ENCODE assay signal across 19 cellular contexts in the genomic region with DNA sequence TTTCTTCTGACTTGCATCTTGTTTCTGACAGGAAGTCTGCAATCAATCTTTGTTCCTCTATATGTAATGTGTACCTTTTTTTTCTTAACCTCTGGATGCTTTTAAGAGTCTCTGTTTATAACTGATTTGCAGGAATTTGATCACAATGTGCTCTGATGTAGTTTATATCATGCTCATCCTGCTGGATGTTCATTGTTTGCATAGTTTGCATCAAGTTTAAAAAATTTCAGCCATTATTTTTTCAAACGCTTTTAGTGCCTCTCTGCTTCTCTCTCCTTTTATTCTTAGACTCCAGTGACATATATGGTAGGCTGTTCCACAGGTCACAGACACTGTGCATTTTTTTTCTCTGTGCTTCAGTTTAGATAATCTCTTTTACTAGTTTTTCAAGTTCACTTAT. TPM values are rescaled to one million over a fixed set of nuclear protein-coding genes. Genes with fewer than 3 reads are reported as not detected.
DNase-seq lines count a peak whose midpoint lies in the region; TF ChIP-seq lines count a peak whose summit lies in the region.
"Had no signal": no experiment of that assay in that cellular context is flagged by ENCODE, and none has a peak within 500 bp of the region (broad histone marks: within the 10 kb centered on the region; RNA-seq: fewer than 3 reads in every experiment).

No MANE protein-coding gene starts in this region.

- peak overlapping the region; percentile 16 for H3K27ac Mint-ChIP-seq in nephron progenitor cell
- H3K27ac Mint-ChIP-seq in CD4-positive, alpha-beta memory T cell: no peak overlapping the region
- H3K27ac Mint-ChIP-seq: CD8-positive, alpha-beta T cell; GM23338; HFFc6 had no signal

- no peaks in the 10 kb centered on the region for H3K36me3 Mint-ChIP-seq in nephron progenitor cell (ENCODE audit: low read depth)
- H3K36me3 Mint-ChIP-seq in CD4-positive, alpha-beta memory T cell: peaks cover 0 to 9% of the 10 kb centered on the region in 2 donors

- no peaks in the 10 kb centered on the region for H3F3A ChIP-seq in SK-N-SH (replicated peaks; ENCODE audit: insufficient read depth)

- H3K27me3 Mint-ChIP-seq in nephron progenitor cell (ENCODE audit: low read depth, poor library complexity): peaks cover 4% of the 10 kb centered on the region
- no peaks in the 10 kb centered on the region for H3K27me3 Mint-ChIP-seq in CD4-positive, alpha-beta memory T cell

- peaks cover 38% of the 10 kb centered on the region for H3K4me1 Mint-ChIP-seq in nephron progenitor cell
- no peaks in the 10 kb centered on the region for H3K4me1 Mint-ChIP-seq in CD4-positive, alpha-beta memory T cell
- H3K4me1 Mint-ChIP-seq: GM23338 had no signal

- no peaks in the 10 kb centered on the region for H3K9me3 ChIP-seq in SK-N-SH
- H3K9me3 ChIP-seq in CD4-positive, alpha-beta memory T cell (ENCODE audit: control insufficient read depth in 1 of 2, low read length in 2 of 2): no peaks in the 10 kb centered on the region
- H3K9me3 ChIP-seq: BE2C; BLaER1 treated with 17β-estradiol and CSF1 and Interleukin-3, amounts not matched to agents 10 nM and 100 nM; Caco-2; HAP-1 had no signal

- no peaks in the 10 kb centered on the region for H3K27me3 ChIP-seq in ACC112 (ENCODE audit: insufficient read depth, low read length)
- H3K27me3 ChIP-seq in SK-N-SH (ENCODE audit: insufficient read depth): no peaks in the 10 kb centered on the region
- no peaks in the 10 kb centered on the region for H3K27me3 ChIP-seq in CD4-positive, alpha-beta memory T cell (ENCODE audit: insufficient read depth, low read length)
- no peaks in the 10 kb centered on the region for H3K27me3 ChIP-seq in dorsolateral prefrontal cortex
- H3K27me3 ChIP-seq: BE2C; BLaER1 treated with 17β-estradiol and CSF1 and Interleukin-3, amounts not matched to agents 10 nM and 100 nM had no signal

- CTCF ChIA-PET in SK-N-SH (lab: Yijun Ruan, JAX): no interaction called here
- CTCF ChIA-PET in CD4-positive, alpha-beta memory T cell (lab: Charles Lee; ENCODE audit: partially characterized antibody): no interaction called here

- H3K9me2 ChIP-seq in SK-N-SH: no peaks in the 10 kb centered on the region

- H4K20me1 ChIP-seq in SK-N-SH (ENCODE audit: insufficient read depth): no peaks in the 10 kb centered on the region
- H4K20me1 ChIP-seq: BLaER1 treated with 17β-estradiol and CSF1 and Interleukin-3, amounts not matched to agents 10 nM and 100 nM had no signal

- H2AFZ ChIP-seq in ACC112 (ENCODE audit: low read length, unreplicated experiment) (peak overlapping the region; percentile 43), SK-N-SH (ENCODE audit: low read depth) (peak overlapping the region; percentile 36; the same call in 1 of the 2 replicates)
- H2AFZ ChIP-seq: GM23338 had no signal

- H3K36me3 ChIP-seq in ACC112 (ENCODE audit: insufficient read depth, low read length): no peaks in the 10 kb centered on the region
- H3K36me3 ChIP-seq in SK-N-SH (replicated peaks in 1 of 2; ENCODE audit: control insufficient read depth in 1 of 2, insufficient read depth in 2 of 2, low read length in 1 of 2): no peaks in the 10 kb centered on the region
- no peaks in the 10 kb centered on the region for H3K36me3 ChIP-seq in CD4-positive, alpha-beta memory T cell (ENCODE audit: insufficient read depth, low read length)
- H3K36me3 ChIP-seq: BE2C; BLaER1 treated with 17β-estradiol and CSF1 and Interleukin-3, amounts not matched to agents 10 nM and 100 nM; HAP-1 had no signal

- H3K4me1 ChIP-seq in ACC112 (ENCODE audit: control insufficient read depth, insufficient read depth, low read length, unreplicated experiment): peaks cover 9% of the 10 kb centered on the region
- no peaks in the 10 kb centered on the region; a peak in 1 of 4 replicates for H3K4me1 ChIP-seq in SK-N-SH (ENCODE audit: control insufficient read depth in 1 of 2, insufficient read depth in 2 of 2, low read depth in 1 of 2, low read length in 1 of 2)
- no peaks in the 10 kb centered on the region for H3K4me1 ChIP-seq in CD4-positive, alpha-beta memory T cell (ENCODE audit: insufficient read depth, low read length)
- H3K4me1 ChIP-seq: HAP-1 had no signal

- H3K9me3 Mint-ChIP-seq in nephron progenitor cell: no peaks in the 10 kb centered on the region
- no peaks in the 10 kb centered on the region for H3K9me3 Mint-ChIP-seq in CD4-positive, alpha-beta memory T cell
- H3K9me3 Mint-ChIP-seq: CD8-positive, alpha-beta T cell; GM23338; HFFc6 had no signal

- no peak overlapping the region for H3K4me3 Mint-ChIP-seq in nephron progenitor cell
- no peak overlapping the region for H3K4me3 Mint-ChIP-seq in CD4-positive, alpha-beta memory T cell
- H3K4me3 Mint-ChIP-seq: CD8-positive, alpha-beta T cell; GM23338; HFFc6 had no signal

- 63% methylated on average over 1 of the region's 1 CpG for WGBS in SK-N-SH (ENCODE audit: low lambda C conversion rate)

- H3K79me2 ChIP-seq in ACC112 (ENCODE audit: control insufficient read depth, insufficient read depth, low read length, unreplicated experiment) (no peaks in the 10 kb centered on the region), SK-N-SH (ENCODE audit: insufficient read depth) (no peaks in the 10 kb centered on the region)

- DNase-seq in EH (ENCODE audit: low read depth): peak; percentile 60
- DNase-seq in SK-N-SH: no peak
- DNase-seq in nephron progenitor cell: no peak
- DNase-seq in CD4-positive, alpha-beta memory T cell: no peak
- DNase-seq in DMS153 (lab: John Stamatoyannopoulos, UW): no peak
- no peak for DNase-seq in dorsolateral prefrontal cortex
- DNase-seq in NK-92 treated with Interleukin-12 subunit alpha and Interleukin-12 subunit beta, amount 100 ng/mL, for 24 hours (lab: John Stamatoyannopoulos, UW): no peak
- DNase-seq: ACHN; AML-193; BE2C; Caco-2; CD8-positive, alpha-beta T cell; DMS79; GF-D8; HFFc6 had no signal

- H3K4me3 ChIP-seq in ACC112 (ENCODE audit: low read depth, low read length) (no peak overlapping the region), SK-N-SH (ENCODE audit: low read depth in 2 of 2, low read length in 1 of 2) (no peak overlapping the region), dorsolateral prefrontal cortex (no peak overlapping the region)
- H3K4me3 ChIP-seq in CD4-positive, alpha-beta memory T cell (ENCODE audit: low read length in 2 of 2): no peak overlapping the region
- H3K4me3 ChIP-seq: BLaER1 treated with 17β-estradiol and CSF1 and Interleukin-3, amounts not matched to agents 10 nM and 100 nM; GM23338; HAP-1 had no signal

- H3K4me2 ChIP-seq in SK-N-SH: no peak overlapping the region
- H3K4me2 ChIP-seq: GM23338 had no signal

- no peak overlapping the region for H3K9ac ChIP-seq in SK-N-SH
- H3K9ac ChIP-seq: BLaER1 treated with 17β-estradiol and CSF1 and Interleukin-3, amounts not matched to agents 10 nM and 100 nM had no signal

- POLR2A ChIA-PET in SK-N-SH (lab: Yijun Ruan, JAX): no interaction called here
- POLR2A ChIA-PET in CD4-positive, alpha-beta memory T cell (lab: Charles Lee; ENCODE audit: partially characterized antibody): no interaction called here

- H3K27ac ChIP-seq in ACC112 (ENCODE audit: low read depth, low read length) (no peak overlapping the region), SK-N-SH (ENCODE audit: low read depth in 2 of 2, low read length in 1 of 2) (no peak overlapping the region; a peak in 1 of 4 replicates), dorsolateral prefrontal cortex (no peak overlapping the region)
- no peak overlapping the region for H3K27ac ChIP-seq in CD4-positive, alpha-beta memory T cell (ENCODE audit: low read depth, low read length)
- H3K27ac ChIP-seq: BLaER1 treated with 17β-estradiol and CSF1 and Interleukin-3, amounts not matched to agents 10 nM and 100 nM had no signal

- TF ChIP-seq RAD21 in SK-N-SH (IDR thresholded peaks at IDR 0.05; ENCODE audit: low read length): no peak

- intact Hi-C loops in CD4-positive, alpha-beta memory T cell (cut with micrococcal nuclease): no loop called here
- intact Hi-C loops in dorsolateral prefrontal cortex (cut with DNase I): no loop called here

- no peak for TF ChIP-seq CTCF in SK-N-SH (IDR thresholded peaks at IDR 0.05)
- no peak for TF ChIP-seq CTCF in nephron progenitor cell (IDR thresholded peaks at IDR 0.05)
- no peak for TF ChIP-seq CTCF in dorsolateral prefrontal cortex (IDR thresholded peaks at IDR 0.05 in 54 of 56, conservative IDR thresholded peaks at IDR 0.05 in 2 of 56; ENCODE audit: low read depth in 1 of 56, partially characterized antibody in 56 of 56)

- TF ChIP-seq EP300 in SK-N-SH (IDR thresholded peaks at IDR 0.05; ENCODE audit: borderline replicate concordance in 1 of 2, low read depth in 1 of 2, low read length in 1 of 2): no peak

TF ChIP-seq in SK-N-SH, 30 proteins besides CTCF, POLR2A, EP300 and RAD21 (continues in another document):
- TF ChIP-seq NFIC (IDR thresholded peaks at IDR 0.05; ENCODE audit: borderline replicate concordance): no peak
- TF ChIP-seq SMC3 (IDR thresholded peaks at IDR 0.05; ENCODE audit: low read depth, low read length): no peak
- TF ChIP-seq, protein P1, sequence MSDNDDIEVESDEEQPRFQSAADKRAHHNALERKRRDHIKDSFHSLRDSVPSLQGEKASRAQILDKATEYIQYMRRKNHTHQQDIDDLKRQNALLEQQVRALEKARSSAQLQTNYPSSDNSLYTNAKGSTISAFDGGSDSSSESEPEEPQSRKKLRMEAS (IDR thresholded peaks at IDR 0.05; ENCODE audit: low read depth): no peak

RNA-seq across cellular contexts. Expression of a gene that starts 23.9 kb away (rescaled TPM):
- 7.2 and 7.4 TPM in 2 replicates for polyA plus RNA-seq in SK-N-SH (2012; rRNA removed)
- polyA plus RNA-seq in SK-N-SH (2012; cell fraction: cytosol; rRNA removed): 5.9 TPM in 2 replicates
- polyA plus RNA-seq in SK-N-SH (2012; cell fraction: nucleus; rRNA removed): 19.1 and 23.8 TPM in 2 replicates
- total RNA-seq in CD4-positive, alpha-beta memory T cell: 1 to 10 TPM; 1.2 to 1.7 TPM
- 1 to 10 TPM; 2.5 to 5.9 TPM for polyA plus RNA-seq in CD4-positive, alpha-beta memory T cell
- total RNA-seq in dorsolateral prefrontal cortex: 10 to 100 TPM in 1 of 120 experiments, 1 to 10 TPM in 119; 2.1 to 10.6 (median 4.0) TPM

RNA-seq across cellular contexts. Expression of a gene that starts 24.3 kb away (rescaled TPM):
- polyA plus RNA-seq in SK-N-SH (2012; rRNA removed): 28.5 and 34.0 TPM in 2 replicates
- 28.4 and 31.3 TPM in 2 replicates for polyA plus RNA-seq in SK-N-SH (2012; cell fraction: cytosol; rRNA removed)
- polyA plus RNA-seq in SK-N-SH (2012; cell fraction: nucleus; rRNA removed): 19.9 and 24.1 TPM in 2 replicates
- total RNA-seq in CD4-positive, alpha-beta memory T cell: 10 to 100 TPM; 37.3 to 41.2 TPM
- 10 to 100 TPM; 55.2 to 60.1 TPM for polyA plus RNA-seq in CD4-positive, alpha-beta memory T cell
- total RNA-seq in dorsolateral prefrontal cortex: 10 to 100 TPM; 31.9 to 79.7 (median 53.8) TPM
